9 cellular contexts compared by ENCODE assay signal in the genomic region with DNA sequence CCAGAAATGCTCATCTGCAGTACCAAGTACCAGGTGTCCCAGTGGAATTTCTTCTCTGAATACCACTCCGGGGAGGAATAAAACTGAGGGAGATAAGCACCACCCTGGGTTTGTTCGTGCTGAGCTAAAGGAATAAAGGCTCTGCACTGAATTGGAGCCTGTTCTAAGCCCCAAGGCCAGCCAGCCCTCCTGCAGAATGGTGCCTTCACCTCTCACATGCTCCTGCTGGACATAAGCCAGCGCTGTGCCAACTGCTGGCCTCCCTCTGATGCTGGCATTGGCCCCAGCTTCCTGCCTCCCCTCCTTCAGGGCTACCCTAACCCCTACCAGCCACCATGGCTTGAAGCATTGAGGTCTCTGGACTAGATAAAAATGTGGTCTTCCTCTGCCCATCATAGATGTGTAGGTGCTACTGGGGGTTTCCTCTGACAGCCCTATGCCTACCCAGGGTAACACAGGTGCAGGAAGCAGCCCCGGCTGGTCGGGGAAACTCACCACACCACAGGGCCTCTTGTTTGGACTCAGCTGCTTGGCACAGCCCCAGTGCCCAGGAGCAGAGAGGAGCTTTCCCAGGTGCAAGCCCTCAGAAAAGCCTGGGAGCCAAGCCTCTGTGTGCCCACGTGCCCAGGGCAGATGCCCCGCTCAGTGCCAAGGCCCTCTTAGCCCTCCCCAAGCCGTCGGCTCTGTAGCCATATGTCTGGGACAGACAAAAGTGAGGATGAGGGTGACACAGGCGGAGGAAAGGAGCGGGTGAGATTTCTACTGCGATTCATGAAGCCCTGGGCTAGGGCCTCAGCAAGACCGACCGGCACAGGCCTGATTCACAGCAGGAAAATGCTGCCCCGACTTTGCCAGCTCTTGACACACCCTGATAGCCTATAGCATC. TPM values are rescaled to one million over a fixed set of nuclear protein-coding genes. Genes with fewer than 3 reads are reported as not detected.
DNase-seq lines count a peak whose midpoint lies in the region; ATAC-seq and TF ChIP-seq lines count a peak whose summit lies in the region.
"Had no signal": no experiment of that assay in that cellular context is flagged by ENCODE, and none has a peak within 500 bp of the region (broad histone marks: within the 10 kb centered on the region; RNA-seq: fewer than 3 reads in every experiment).

No MANE protein-coding gene starts in this region.

- peaks cover 23% of the 10 kb centered on the region for H3K27me3 Mint-ChIP-seq in osteocyte (ENCODE audit: unreplicated experiment)

- no peaks in the 10 kb centered on the region for H3K36me3 Mint-ChIP-seq in osteocyte (ENCODE audit: unreplicated experiment)

- ATAC-seq in GM21390 (IDR thresholded peaks at IDR 0.05; ENCODE audit: unreplicated experiment) = no peak
- no peak for ATAC-seq in HG03280 (IDR thresholded peaks at IDR 0.05; ENCODE audit: unreplicated experiment)
- ATAC-seq in GM19397 (IDR thresholded peaks at IDR 0.05; ENCODE audit: unreplicated experiment) = no peak
- no peak for ATAC-seq in HG03439 (IDR thresholded peaks at IDR 0.05; ENCODE audit: unreplicated experiment)

- H3K27ac ChIP-seq in cingulate gyrus (ENCODE audit: low read depth, low read length) = peak overlapping the region; percentile 89

- H3K27ac Mint-ChIP-seq in osteocyte (ENCODE audit: unreplicated experiment) = peak overlapping the region; percentile 32
- H3K27ac Mint-ChIP-seq: dendritic cell treated with granulocyte-macrophage colony-stimulating factor and Interleukin-4, amounts not matched to agents 40 ng/mL and 50 ng/mL, for 4 days had no signal

- no peak overlapping the region for H3K4me3 Mint-ChIP-seq in osteocyte (ENCODE audit: unreplicated experiment)
- H3K4me3 Mint-ChIP-seq: dendritic cell treated with granulocyte-macrophage colony-stimulating factor and Interleukin-4, amounts not matched to agents 40 ng/mL and 50 ng/mL, for 4 days had no signal

- no peak for TF ChIP-seq CTCF in osteocyte (IDR thresholded peaks at IDR 0.05)

- peaks cover 44% of the 10 kb centered on the region for H3K4me1 Mint-ChIP-seq in osteocyte (ENCODE audit: unreplicated experiment)

- DNase-seq in DMS 273 (lab: John Stamatoyannopoulos, UW; ENCODE audit: unreplicated experiment) (peak; percentile 82), NCI-H2196 (lab: John Stamatoyannopoulos, UW; ENCODE audit: unreplicated experiment) (peak; percentile 94), osteocyte (ENCODE audit: extremely low spot score, unreplicated experiment) (no peak)

- no peaks in the 10 kb centered on the region for H3K9me3 Mint-ChIP-seq in osteocyte (ENCODE audit: unreplicated experiment)
- H3K9me3 Mint-ChIP-seq: dendritic cell treated with granulocyte-macrophage colony-stimulating factor and Interleukin-4, amounts not matched to agents 40 ng/mL and 50 ng/mL, for 4 days had no signal

RNA-seq across cellular contexts. Expression of a gene that starts 34.1 kb away (rescaled TPM):
- 170 and 177 TPM in 2 replicates for total RNA-seq in osteocyte
